In genomic region chr11:122748968-122749687, GRCh38 we compare ENCODE assay signal across 8 cellular contexts.
DNase-seq lines count a peak whose midpoint lies in the region; ATAC-seq lines count a peak whose summit lies in the region.

No MANE protein-coding gene starts in this region.

- H3K4me3 Mint-ChIP-seq in activated CD8-positive, alpha-beta T cell treated with anti-CD3 and anti-CD28 coated beads, Interleukin-2, amount 10 ng/mL, durations not matched to agents 7 days and 5 days = peak overlapping the region; percentile 24

- DNase-seq in GM04504 (ENCODE audit: low read depth) (peak; percentile 84), LHCN-M2 (ENCODE audit: low read depth) (peak; percentile 93), germinal center (ENCODE audit: low spot score) (peak; percentile 50), NCI-H1417 (lab: John Stamatoyannopoulos, UW) (no peak), NCI-H187 treated with DMSO at 0.1 percent for 48 hours (lab: John Stamatoyannopoulos, UW) (no peak)
- DNase-seq in activated CD8-positive, alpha-beta T cell treated with anti-CD3 and anti-CD28 coated beads, Interleukin-2, amount 10 ng/mL, durations not matched to agents 7 days and 5 days = peak; percentile 80
- DNase-seq in stimulated activated CD4-positive, alpha-beta T cell treated with anti-CD3 and anti-CD28 coated beads, Interleukin-1b, Interleukin-23, amount 100 ng/mL, for 4 hours (ENCODE audit: low read depth in 2 of 2) = peak; percentile 20 to 49

- POLR2A ChIA-PET in activated CD8-positive, alpha-beta T cell treated with anti-CD3 and anti-CD28 coated beads, Interleukin-2, amount 10 ng/mL, durations not matched to agents 7 days and 5 days (lab: Charles Lee) = interaction anchor here (0.7 to 3.5 kb wide), 5 partner anchors 22 to 313 kb away, joined by 3 to 20 read pairs (median 4); partner anchors contain the start of genes HSPA8 and UBASH3B

- peak; percentile 84 for ATAC-seq in GM21786 (IDR thresholded peaks at IDR 0.05; ENCODE audit: unreplicated experiment)
- peak; percentile 72 for ATAC-seq in activated CD8-positive, alpha-beta T cell treated with anti-CD3 and anti-CD28 coated beads, Interleukin-2, amount 10 ng/mL, durations not matched to agents 7 days and 5 days

- H3K4me1 Mint-ChIP-seq in activated CD8-positive, alpha-beta T cell treated with anti-CD3 and anti-CD28 coated beads, Interleukin-2, amount 10 ng/mL, durations not matched to agents 7 days and 5 days (ENCODE audit: low read depth) = peaks cover 39% of the 10 kb centered on the region

- H3K27ac Mint-ChIP-seq in activated CD8-positive, alpha-beta T cell treated with anti-CD3 and anti-CD28 coated beads, Interleukin-2, amount 10 ng/mL, durations not matched to agents 7 days and 5 days = peak overlapping the region; percentile 69

- H3K9me3 Mint-ChIP-seq in activated CD8-positive, alpha-beta T cell treated with anti-CD3 and anti-CD28 coated beads, Interleukin-2, amount 10 ng/mL, durations not matched to agents 7 days and 5 days (ENCODE audit: insufficient read depth) = no peaks in the 10 kb centered on the region

- peaks cover 55% of the 10 kb centered on the region for H3K36me3 Mint-ChIP-seq in activated CD8-positive, alpha-beta T cell treated with anti-CD3 and anti-CD28 coated beads, Interleukin-2, amount 10 ng/mL, durations not matched to agents 7 days and 5 days (ENCODE audit: low read depth)

- H3K27me3 Mint-ChIP-seq in activated CD8-positive, alpha-beta T cell treated with anti-CD3 and anti-CD28 coated beads, Interleukin-2, amount 10 ng/mL, durations not matched to agents 7 days and 5 days (ENCODE audit: low read depth) = peaks cover 2% of the 10 kb centered on the region

- CTCF ChIA-PET in activated CD8-positive, alpha-beta T cell treated with anti-CD3 and anti-CD28 coated beads, Interleukin-2, amount 10 ng/mL, durations not matched to agents 7 days and 5 days (lab: Charles Lee) = interaction anchor here (1.0 to 7.5 kb wide), 15 partner anchors 10 to 120 kb away, joined by 3 to 56 read pairs (median 5); partner anchors contain the start of gene UBASH3B

Comparison
In these comparisons a context has a peak if more than half of its experiments do, and no peak if none do; other contexts are left out.
1. DNase-seq: peak in GM04504 (single experiment), LHCN-M2 (single experiment), activated CD8-positive, alpha-beta T cell treated with anti-CD3 and anti-CD28 coated beads, Interleukin-2, amount 10 ng/mL, durations not matched to agents 7 days and 5 days (single experiment), germinal center (single experiment) and stimulated activated CD4-positive, alpha-beta T cell treated with anti-CD3 and anti-CD28 coated beads, Interleukin-1b, Interleukin-23, amount 100 ng/mL, for 4 hours (2 of 2); none in NCI-H1417 (0 of 3) and NCI-H187 treated with DMSO at 0.1 percent for 48 hours (single experiment).